In the genomic region with DNA sequence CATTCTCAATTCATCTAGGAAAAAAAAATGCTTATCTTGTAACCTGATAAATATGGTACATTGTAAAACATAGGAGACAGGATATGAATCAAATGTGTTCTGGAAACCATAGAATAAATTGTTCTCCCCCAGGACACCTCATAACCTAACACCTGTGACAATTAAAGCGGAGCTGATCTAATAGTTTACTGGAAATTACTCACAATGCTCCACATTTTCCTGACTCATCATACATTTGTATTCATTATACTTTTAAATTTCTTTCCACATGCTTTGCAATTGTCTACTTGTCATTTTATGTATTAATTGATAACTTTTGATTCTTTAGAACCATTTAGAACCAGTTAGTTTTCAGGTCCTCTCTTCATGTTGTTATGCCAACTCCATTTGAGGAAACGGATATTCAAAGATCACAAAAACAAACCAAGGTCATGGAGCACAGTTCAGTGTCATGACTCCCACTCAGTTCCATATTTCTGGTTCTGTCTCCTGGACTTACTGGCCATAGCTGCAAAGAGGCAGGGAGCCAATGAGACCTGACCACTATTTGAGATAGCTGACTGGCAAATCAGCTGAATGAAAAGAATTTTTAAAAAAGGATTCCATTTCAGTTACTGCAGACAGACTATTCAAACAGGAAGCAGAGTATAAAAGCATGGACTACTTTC, we compare ENCODE assay signal across 1 cellular context.
TF ChIP-seq lines count a peak whose summit lies in the region.

No MANE protein-coding gene starts in this region.

TF ChIP-seq in SK-N-SH treated with all-trans-retinoic acid at 6 μM for 48 hours, 23 proteins besides CTCF, POLR2A, EP300 and RAD21 (continued from another document):
- TF ChIP-seq, protein P1, sequence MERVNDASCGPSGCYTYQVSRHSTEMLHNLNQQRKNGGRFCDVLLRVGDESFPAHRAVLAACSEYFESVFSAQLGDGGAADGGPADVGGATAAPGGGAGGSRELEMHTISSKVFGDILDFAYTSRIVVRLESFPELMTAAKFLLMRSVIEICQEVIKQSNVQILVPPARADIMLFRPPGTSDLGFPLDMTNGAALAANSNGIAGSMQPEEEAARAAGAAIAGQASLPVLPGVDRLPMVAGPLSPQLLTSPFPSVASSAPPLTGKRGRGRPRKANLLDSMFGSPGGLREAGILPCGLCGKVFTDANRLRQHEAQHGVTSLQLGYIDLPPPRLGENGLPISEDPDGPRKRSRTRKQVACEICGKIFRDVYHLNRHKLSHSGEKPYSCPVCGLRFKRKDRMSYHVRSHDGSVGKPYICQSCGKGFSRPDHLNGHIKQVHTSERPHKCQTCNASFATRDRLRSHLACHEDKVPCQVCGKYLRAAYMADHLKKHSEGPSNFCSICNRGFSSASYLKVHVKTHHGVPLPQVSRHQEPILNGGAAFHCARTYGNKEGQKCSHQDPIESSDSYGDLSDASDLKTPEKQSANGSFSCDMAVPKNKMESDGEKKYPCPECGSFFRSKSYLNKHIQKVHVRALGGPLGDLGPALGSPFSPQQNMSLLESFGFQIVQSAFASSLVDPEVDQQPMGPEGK (CRISPR knock-in tag; IDR thresholded peaks at IDR 0.05; ENCODE audit: borderline replicate concordance): no peak
- no peak for TF ChIP-seq GLIS3 (CRISPR knock-in tag; IDR thresholded peaks at IDR 0.05)
- no peak for TF ChIP-seq OSR1 (CRISPR knock-in tag; IDR thresholded peaks at IDR 0.05)
- TF ChIP-seq, protein P2, sequence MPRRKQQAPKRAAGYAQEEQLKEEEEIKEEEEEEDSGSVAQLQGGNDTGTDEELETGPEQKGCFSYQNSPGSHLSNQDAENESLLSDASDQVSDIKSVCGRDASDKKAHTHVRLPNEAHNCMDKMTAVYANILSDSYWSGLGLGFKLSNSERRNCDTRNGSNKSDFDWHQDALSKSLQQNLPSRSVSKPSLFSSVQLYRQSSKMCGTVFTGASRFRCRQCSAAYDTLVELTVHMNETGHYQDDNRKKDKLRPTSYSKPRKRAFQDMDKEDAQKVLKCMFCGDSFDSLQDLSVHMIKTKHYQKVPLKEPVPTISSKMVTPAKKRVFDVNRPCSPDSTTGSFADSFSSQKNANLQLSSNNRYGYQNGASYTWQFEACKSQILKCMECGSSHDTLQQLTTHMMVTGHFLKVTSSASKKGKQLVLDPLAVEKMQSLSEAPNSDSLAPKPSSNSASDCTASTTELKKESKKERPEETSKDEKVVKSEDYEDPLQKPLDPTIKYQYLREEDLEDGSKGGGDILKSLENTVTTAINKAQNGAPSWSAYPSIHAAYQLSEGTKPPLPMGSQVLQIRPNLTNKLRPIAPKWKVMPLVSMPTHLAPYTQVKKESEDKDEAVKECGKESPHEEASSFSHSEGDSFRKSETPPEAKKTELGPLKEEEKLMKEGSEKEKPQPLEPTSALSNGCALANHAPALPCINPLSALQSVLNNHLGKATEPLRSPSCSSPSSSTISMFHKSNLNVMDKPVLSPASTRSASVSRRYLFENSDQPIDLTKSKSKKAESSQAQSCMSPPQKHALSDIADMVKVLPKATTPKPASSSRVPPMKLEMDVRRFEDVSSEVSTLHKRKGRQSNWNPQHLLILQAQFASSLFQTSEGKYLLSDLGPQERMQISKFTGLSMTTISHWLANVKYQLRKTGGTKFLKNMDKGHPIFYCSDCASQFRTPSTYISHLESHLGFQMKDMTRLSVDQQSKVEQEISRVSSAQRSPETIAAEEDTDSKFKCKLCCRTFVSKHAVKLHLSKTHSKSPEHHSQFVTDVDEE (CRISPR knock-in tag; IDR thresholded peaks at IDR 0.05): no peak
- TF ChIP-seq CSDC2 (CRISPR knock-in tag; IDR thresholded peaks at IDR 0.05): no peak
- TF ChIP-seq ZFP30 (CRISPR knock-in tag; IDR thresholded peaks at IDR 0.05): no peak
- no peak for TF ChIP-seq SNAI2 (CRISPR knock-in tag; IDR thresholded peaks at IDR 0.05)
- TF ChIP-seq TCF4 (CRISPR knock-in tag; IDR thresholded peaks at IDR 0.05; ENCODE audit: borderline replicate concordance): no peak
- TF ChIP-seq PPARA (CRISPR knock-in tag; IDR thresholded peaks at IDR 0.05; ENCODE audit: borderline replicate concordance): no peak
- TF ChIP-seq ESRRG (CRISPR knock-in tag; IDR thresholded peaks at IDR 0.05): no peak
- TF ChIP-seq, protein P3, sequence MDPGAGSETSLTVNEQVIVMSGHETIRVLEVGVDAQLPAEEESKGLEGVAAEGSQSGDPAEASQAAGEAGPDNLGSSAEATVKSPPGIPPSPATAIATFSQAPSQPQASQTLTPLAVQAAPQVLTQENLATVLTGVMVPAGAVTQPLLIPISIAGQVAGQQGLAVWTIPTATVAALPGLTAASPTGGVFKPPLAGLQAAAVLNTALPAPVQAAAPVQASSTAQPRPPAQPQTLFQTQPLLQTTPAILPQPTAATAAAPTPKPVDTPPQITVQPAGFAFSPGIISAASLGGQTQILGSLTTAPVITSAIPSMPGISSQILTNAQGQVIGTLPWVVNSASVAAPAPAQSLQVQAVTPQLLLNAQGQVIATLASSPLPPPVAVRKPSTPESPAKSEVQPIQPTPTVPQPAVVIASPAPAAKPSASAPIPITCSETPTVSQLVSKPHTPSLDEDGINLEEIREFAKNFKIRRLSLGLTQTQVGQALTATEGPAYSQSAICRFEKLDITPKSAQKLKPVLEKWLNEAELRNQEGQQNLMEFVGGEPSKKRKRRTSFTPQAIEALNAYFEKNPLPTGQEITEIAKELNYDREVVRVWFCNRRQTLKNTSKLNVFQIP (CRISPR knock-in tag; IDR thresholded peaks at IDR 0.05; ENCODE audit: borderline replicate concordance, low read depth): no peak
- no peak for TF ChIP-seq RARB (CRISPR knock-in tag; IDR thresholded peaks at IDR 0.05)
- TF ChIP-seq, protein P4, sequence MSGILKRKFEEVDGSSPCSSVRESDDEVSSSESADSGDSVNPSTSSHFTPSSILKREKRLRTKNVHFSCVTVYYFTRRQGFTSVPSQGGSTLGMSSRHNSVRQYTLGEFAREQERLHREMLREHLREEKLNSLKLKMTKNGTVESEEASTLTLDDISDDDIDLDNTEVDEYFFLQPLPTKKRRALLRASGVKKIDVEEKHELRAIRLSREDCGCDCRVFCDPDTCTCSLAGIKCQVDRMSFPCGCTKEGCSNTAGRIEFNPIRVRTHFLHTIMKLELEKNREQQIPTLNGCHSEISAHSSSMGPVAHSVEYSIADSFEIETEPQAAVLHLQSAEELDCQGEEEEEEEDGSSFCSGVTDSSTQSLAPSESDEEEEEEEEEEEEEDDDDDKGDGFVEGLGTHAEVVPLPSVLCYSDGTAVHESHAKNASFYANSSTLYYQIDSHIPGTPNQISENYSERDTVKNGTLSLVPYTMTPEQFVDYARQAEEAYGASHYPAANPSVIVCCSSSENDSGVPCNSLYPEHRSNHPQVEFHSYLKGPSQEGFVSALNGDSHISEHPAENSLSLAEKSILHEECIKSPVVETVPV (CRISPR knock-in tag; IDR thresholded peaks at IDR 0.05): no peak
- no peak for TF ChIP-seq ZNF565 (CRISPR knock-in tag; conservative IDR thresholded peaks at IDR 0.05; ENCODE audit: low read depth)
